Comparison of ENCODE assay signal across 1 cellular context in the genomic region with DNA sequence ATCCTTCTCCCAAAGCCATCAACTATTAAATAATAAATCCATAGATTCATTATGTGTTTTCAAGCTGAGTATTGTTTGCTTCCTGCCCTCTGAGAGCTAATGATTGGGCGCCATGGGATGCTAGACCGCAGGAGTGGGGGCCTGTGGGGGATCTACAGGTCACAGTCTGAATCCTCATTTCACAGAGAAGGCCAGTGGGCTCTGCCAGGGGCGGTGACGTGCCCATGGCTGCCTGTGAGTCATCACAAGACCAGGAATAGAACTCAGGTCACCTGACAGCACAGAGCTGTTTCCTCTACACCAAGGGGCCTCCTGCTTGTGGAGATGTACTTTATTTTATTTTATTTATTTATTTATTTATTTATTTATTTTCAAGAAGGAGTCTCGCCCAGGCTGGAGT.
TF ChIP-seq lines count a peak whose summit lies in the region.

No MANE protein-coding gene starts in this region.

TF ChIP-seq in GM12878, 131 proteins besides CTCF, POLR2A, EP300 and RAD21 (continued from another document):
- no peak for TF ChIP-seq GATAD2B (conservative IDR thresholded peaks at IDR 0.05; ENCODE audit: low read depth)
- TF ChIP-seq IKZF1 (conservative IDR thresholded peaks at IDR 0.05): peak; percentile 28; the same call in 1 of the 2 replicates
- peak; percentile 76 for TF ChIP-seq RAD51 (IDR thresholded peaks at IDR 0.05)
- TF ChIP-seq USF1 (IDR thresholded peaks at IDR 0.05; ENCODE audit: borderline replicate concordance, extremely low read length, insufficient read depth, low read depth, low read length): peak; percentile 35
- TF ChIP-seq NR2F1 (conservative IDR thresholded peaks at IDR 0.05): no peak
- TF ChIP-seq NFXL1 (IDR thresholded peaks at IDR 0.05; ENCODE audit: borderline replicate concordance): no peak
- TF ChIP-seq TCF12 (IDR thresholded peaks at IDR 0.05; ENCODE audit: low read depth, low read length): no peak
- no peak for TF ChIP-seq NR2C1 (IDR thresholded peaks at IDR 0.05)
